ENCODE assay signal across 10 cellular contexts in genomic region chr16:23147666-23148065, GRCh38. TPM values are rescaled to one million over a fixed set of nuclear protein-coding genes. Genes with fewer than 3 reads are reported as not detected.
DNase-seq lines count a peak whose midpoint lies in the region; ATAC-seq and TF ChIP-seq lines count a peak whose summit lies in the region.
"Had no signal": no experiment of that assay in that cellular context is flagged by ENCODE, and none has a peak within 500 bp of the region (broad histone marks: within the 10 kb centered on the region; RNA-seq: fewer than 3 reads in every experiment).

No MANE protein-coding gene starts in this region.

- DNase-seq in CD8-positive, alpha-beta T cell: no peak
- DNase-seq in MM.1S (no peak), dermis blood vessel endothelial cell (peak; percentile 14), MV-4-11 (lab: John Stamatoyannopoulos, UW) (no peak)
- DNase-seq in naive thymus-derived CD8-positive, alpha-beta T cell: no peak
- DNase-seq: small intestine, thyroid gland had no signal

- POLR2A ChIA-PET in CD8-positive, alpha-beta T cell (lab: Charles Lee): no interaction called here
- POLR2A ChIA-PET in naive thymus-derived CD8-positive, alpha-beta T cell (lab: Charles Lee): no interaction called here

- no peak for ATAC-seq in CD8-positive, alpha-beta T cell
- no peak for ATAC-seq in naive thymus-derived CD8-positive, alpha-beta T cell
- ATAC-seq in HG02798 (IDR thresholded peaks at IDR 0.05; ENCODE audit: poor library complexity, unreplicated experiment) (no peak), HG02870 (IDR thresholded peaks at IDR 0.05; ENCODE audit: unreplicated experiment) (no peak), HG03095 (IDR thresholded peaks at IDR 0.05; ENCODE audit: unreplicated experiment) (no peak)

- intact Hi-C loops in CD8-positive, alpha-beta T cell (cut with DNase I, micrococcal nuclease): loop anchor here (2.0 to 10.0 kb wide), 8 partner anchors 35 to 1623 kb away; partner anchors contain the start of genes COG7 (in 1 of the 2), EARS2 (in 1 of the 2), METTL9 (in 1 of the 2) and SCNN1G (in 1 of the 2)

- H2AFZ ChIP-seq in MM.1S (ENCODE audit: low read length): no peak overlapping the region

- no peaks in the 10 kb centered on the region for H3F3A ChIP-seq in MM.1S (ENCODE audit: insufficient read depth, low read length)

- H3K4me1 Mint-ChIP-seq in CD8-positive, alpha-beta T cell (ENCODE audit: low read depth): peaks cover 22% of the 10 kb centered on the region
- H3K4me1 Mint-ChIP-seq in naive thymus-derived CD8-positive, alpha-beta T cell: peaks cover 9 to 25% (median 22%) of the 10 kb centered on the region in 4 donors

- no peaks in the 10 kb centered on the region for H3K36me3 ChIP-seq in CD8-positive, alpha-beta T cell (ENCODE audit: insufficient read depth, low read length)
- H3K36me3 ChIP-seq in MM.1S (replicated peaks; ENCODE audit: insufficient read depth, low read length): no peaks in the 10 kb centered on the region
- H3K36me3 ChIP-seq: thyroid gland had no signal

- H3K27me3 ChIP-seq in CD8-positive, alpha-beta T cell (ENCODE audit: insufficient read depth, low read length): no peaks in the 10 kb centered on the region
- H3K27me3 ChIP-seq in MM.1S (replicated peaks; ENCODE audit: insufficient read depth, low read length): no peaks in the 10 kb centered on the region
- H3K27me3 ChIP-seq: thyroid gland had no signal

- no peak for TF ChIP-seq CTCF in CD8-positive, alpha-beta T cell (IDR thresholded peaks at IDR 0.05)
- TF ChIP-seq CTCF in MM.1S (IDR thresholded peaks at IDR 0.05; ENCODE audit: low read length): no peak

- H3K9me3 Mint-ChIP-seq in CD8-positive, alpha-beta T cell: no peaks in the 10 kb centered on the region
- no peaks in the 10 kb centered on the region for H3K9me3 Mint-ChIP-seq in naive thymus-derived CD8-positive, alpha-beta T cell

- CTCF ChIA-PET in CD8-positive, alpha-beta T cell (lab: Charles Lee): no interaction called here

- H3K9ac ChIP-seq in MM.1S (ENCODE audit: low read length): no peak overlapping the region

- H3K4me2 ChIP-seq in MM.1S (ENCODE audit: low read depth, low read length): peak overlapping the region; percentile 95; the same call in 1 of the 2 replicates

- no peaks in the 10 kb centered on the region for H3K9me3 ChIP-seq in CD8-positive, alpha-beta T cell (ENCODE audit: low read length)
- no peaks in the 10 kb centered on the region for H3K9me3 ChIP-seq in MM.1S (replicated peaks; ENCODE audit: insufficient read depth, low read length)
- H3K9me3 ChIP-seq: thyroid gland had no signal

- H3K27ac ChIP-seq in CD8-positive, alpha-beta T cell (ENCODE audit: low read depth, low read length): no peak overlapping the region
- no peak overlapping the region for H3K27ac ChIP-seq in MM.1S (ENCODE audit: low read length)

- H3K4me1 ChIP-seq in CD8-positive, alpha-beta T cell (ENCODE audit: insufficient read depth, low read length): peaks cover 10% of the 10 kb centered on the region
- H3K4me1 ChIP-seq in MM.1S (ENCODE audit: low read length): peaks cover 3% of the 10 kb centered on the region; the same call in 1 of the 2 replicates

- H3K79me2 ChIP-seq in MM.1S (ENCODE audit: low read length): peaks cover 56% of the 10 kb centered on the region

- H3K9me2 ChIP-seq in MM.1S (replicated peaks; ENCODE audit: insufficient read depth, low read length): no peaks in the 10 kb centered on the region

- peak overlapping the region; percentile 93 for H3K4me3 Mint-ChIP-seq in CD8-positive, alpha-beta T cell
- H3K4me3 Mint-ChIP-seq in naive thymus-derived CD8-positive, alpha-beta T cell: peak overlapping the region; percentile 83 to 97 (median 94)

- H3K36me3 Mint-ChIP-seq in CD8-positive, alpha-beta T cell: peaks cover 5% of the 10 kb centered on the region
- no peaks in the 10 kb centered on the region for H3K36me3 Mint-ChIP-seq in naive thymus-derived CD8-positive, alpha-beta T cell

- H3K27ac Mint-ChIP-seq in CD8-positive, alpha-beta T cell: no peak overlapping the region
- H3K27ac Mint-ChIP-seq in naive thymus-derived CD8-positive, alpha-beta T cell: peak overlapping the region in 2 of 10 donors; percentile 16 to 79

- no peaks in the 10 kb centered on the region for H4K20me1 ChIP-seq in MM.1S (ENCODE audit: insufficient read depth, low read length)

- H3K27me3 Mint-ChIP-seq in CD8-positive, alpha-beta T cell (ENCODE audit: low read depth): peaks cover 1% of the 10 kb centered on the region
- peaks cover 0 to 7% (median 0%) of the 10 kb centered on the region in 5 donors for H3K27me3 Mint-ChIP-seq in naive thymus-derived CD8-positive, alpha-beta T cell

- no peak overlapping the region for H3K4me3 ChIP-seq in CD8-positive, alpha-beta T cell (ENCODE audit: low read depth, low read length)
- peak overlapping the region; percentile 78 for H3K4me3 ChIP-seq in MM.1S (ENCODE audit: low read length)

RNA-seq across cellular contexts. Expression of gene USP31, which starts 1.6 kb away (rescaled TPM):
- 1 to 10 TPM; 1.6 to 1.8 TPM for total RNA-seq in CD8-positive, alpha-beta T cell
- total RNA-seq in dermis blood vessel endothelial cell: 37.8 and 43.7 TPM in 2 replicates
- total RNA-seq in naive thymus-derived CD8-positive, alpha-beta T cell: 1 to 10 TPM; 4.6 to 5.2 TPM
- under 1 TPM; 0.09 to 0.89 (median 0.34) TPM for polyA plus RNA-seq in naive thymus-derived CD8-positive, alpha-beta T cell

RNA-seq across cellular contexts. Expression of gene SCNN1G, which starts 34.9 kb away (rescaled TPM):
- not detected for total RNA-seq in CD8-positive, alpha-beta T cell
- total RNA-seq in dermis blood vessel endothelial cell: 0.68 and 2.6 TPM in 2 replicates
- not detected for total RNA-seq in naive thymus-derived CD8-positive, alpha-beta T cell
- not detected for polyA plus RNA-seq in naive thymus-derived CD8-positive, alpha-beta T cell
